8 cellular contexts compared by ENCODE assay signal in genomic region chr13:51125495-51126226, GRCh38. TPM values are rescaled to one million over a fixed set of nuclear protein-coding genes. Genes with fewer than 3 reads are reported as not detected.
DNase-seq lines count a peak whose midpoint lies in the region; FAIRE-seq and TF ChIP-seq lines count a peak whose summit lies in the region.

No MANE protein-coding gene starts in this region.

- FAIRE-seq in kidney (lab: Jason Lieb, UNC): no peak

- DNase-seq in activated CD8-positive, alpha-beta memory T cell treated with anti-CD3 and anti-CD28 coated beads, Interleukin-2, amount 50 U/mL, for 48 hours: peak; percentile 65
- no peak for DNase-seq in activated CD8-positive, alpha-beta memory T cell treated with anti-CD3 and anti-CD28 coated beads for 24 hours
- DNase-seq in HFF-Myc (ENCODE audit: extremely low read depth, low read depth) (no peak), NAMALWA (ENCODE audit: low spot score) (peak; percentile 86), SJCRH30 (peak; percentile 61 to 81), brain microvascular endothelial cell (peak; percentile 54), kidney (no peak)
- DNase-seq in stimulated activated CD4-positive, alpha-beta T cell treated with anti-CD3 and anti-CD28 coated beads, Interleukin-4, amount 100 ng/mL, for 24 hours: peak; percentile 50

- H3K9ac ChIP-seq in kidney (ENCODE audit: low read length in 2 of 2): no peak overlapping the region

- no peaks in the 10 kb centered on the region for H3K36me3 ChIP-seq in SJCRH30
- H3K36me3 ChIP-seq in brain microvascular endothelial cell (replicated peaks): no peaks in the 10 kb centered on the region
- H3K36me3 ChIP-seq in kidney (ENCODE audit: control insufficient read depth in 1 of 2, insufficient read depth in 2 of 2, low read length in 2 of 2): no peaks in the 10 kb centered on the region

- TF ChIP-seq CTCF in HFF-Myc (IDR thresholded peaks at IDR 0.05; ENCODE audit: low read depth, low read length, missing control alignments): peak; percentile 83
- peak; percentile 89 for TF ChIP-seq CTCF in brain microvascular endothelial cell (IDR thresholded peaks at IDR 0.05; ENCODE audit: low read depth, low read length, missing control alignments)
- TF ChIP-seq CTCF in kidney (IDR thresholded peaks at IDR 0.05; ENCODE audit: borderline replicate concordance, extremely low read depth, insufficient read depth): peak; percentile 72

- in situ Hi-C loops in brain microvascular endothelial cell (cut with HindIII; ENCODE audit: low pct_ligation_motif_present, low sequenced_read_pairs): no loop called here

- H3K4me3 ChIP-seq in HFF-Myc (replicated peaks; ENCODE audit: low read depth, low read length): no peak overlapping the region
- H3K4me3 ChIP-seq in SJCRH30: no peak overlapping the region
- no peak overlapping the region for H3K4me3 ChIP-seq in brain microvascular endothelial cell (ENCODE audit: low read depth, low read length)
- H3K4me3 ChIP-seq in kidney (ENCODE audit: low read length in 2 of 2): peak overlapping the region in 1 of 2 donors; percentile 0

- intact Hi-C loops in kidney (cut with DNase I): no loop called here

- H3K9me3 ChIP-seq in SJCRH30 (replicated peaks): no peaks in the 10 kb centered on the region
- H3K9me3 ChIP-seq in kidney (ENCODE audit: control insufficient read depth in 1 of 2, low read length in 2 of 2): no peaks in the 10 kb centered on the region

- H3K4me1 ChIP-seq in SJCRH30 (peaks cover 6% of the 10 kb centered on the region), kidney (ENCODE audit: control insufficient read depth in 1 of 2, insufficient read depth in 1 of 2, low read depth in 1 of 2, low read length in 2 of 2) (peaks cover 0 to 2% of the 10 kb centered on the region in 2 donors)

- H3K27ac ChIP-seq in SJCRH30 (no peak overlapping the region), brain microvascular endothelial cell (no peak overlapping the region), kidney (ENCODE audit: low read depth in 2 of 2, low read length in 2 of 2) (no peak overlapping the region)

- H3K27me3 ChIP-seq in SJCRH30 (no peaks in the 10 kb centered on the region), brain microvascular endothelial cell (replicated peaks) (peaks cover 5% of the 10 kb centered on the region)

RNA-seq across cellular contexts. Expression of gene C13orf42, which starts 14.6 kb away (rescaled TPM):
- not detected in 2 replicates for total RNA-seq in SJCRH30 (2014; rRNA removed; shearing (Covaris generic))
- not detected for total RNA-seq in kidney
- 0.24 TPM for polyA plus RNA-seq in kidney (ENCODE audit: insufficient read depth, low read depth, low replicate concordance)

Comparison
In these comparisons a context has a peak if more than half of its experiments do, and no peak if none do; other contexts are left out.
1. DNase-seq: peak in activated CD8-positive, alpha-beta memory T cell treated with anti-CD3 and anti-CD28 coated beads, Interleukin-2, amount 50 U/mL, for 48 hours (single experiment), NAMALWA (single experiment), SJCRH30 (2 of 2), brain microvascular endothelial cell (single experiment) and stimulated activated CD4-positive, alpha-beta T cell treated with anti-CD3 and anti-CD28 coated beads, Interleukin-4, amount 100 ng/mL, for 24 hours (single experiment); none in activated CD8-positive, alpha-beta memory T cell treated with anti-CD3 and anti-CD28 coated beads for 24 hours (single experiment), HFF-Myc (single experiment) and kidney (single experiment).
2. Peak in every context shown above with its lines, with median percentiles within 50 percentile points of each other: CTCF ChIP-seq.